In genomic region chr7:7641129-7641663, GRCh38 we compare ENCODE assay signal across 8 cellular contexts. TPM values are rescaled to one million over a fixed set of nuclear protein-coding genes. Genes with fewer than 3 reads are reported as not detected.
A peak's percentile ranks its signal among the peaks of the same experiment; 100 is the strongest.
DNase-seq lines count a peak whose midpoint lies in the region; ATAC-seq, FAIRE-seq and TF ChIP-seq lines count a peak whose summit lies in the region.

No MANE protein-coding gene starts in this region.

- H3K23me2 ChIP-seq in H1 (ENCODE audit: low read depth, low read length) = peaks cover 6% of the 10 kb centered on the region; the same call in 1 of the 2 replicates

- H3K36me3 ChIP-seq in H1 (ENCODE audit: control insufficient read depth in 2 of 4, insufficient read depth in 4 of 4, low read length in 3 of 4) = peaks cover 0 to 12% (median 1%) of the 10 kb centered on the region in 4 experiments; a peak in 3 of 8 replicates

- no peak for TF ChIP-seq CTCF in H1 (IDR thresholded peaks at IDR 0.05; ENCODE audit: control extremely low read depth in 1 of 3, insufficient read depth in 1 of 3, low read depth in 1 of 3, low read length in 3 of 3)

- peak overlapping the region; percentile 75 for H4K5ac ChIP-seq in H1 (ENCODE audit: insufficient read length, low read depth, low read length)

- H3K14ac ChIP-seq in H1 (ENCODE audit: insufficient read length) = no peak overlapping the region

- H3K79me2 ChIP-seq in H1 (ENCODE audit: control insufficient read depth in 1 of 2, insufficient read depth in 2 of 2, low read length in 2 of 2) = peaks cover 0 to 32% of the 10 kb centered on the region in 2 experiments; a peak in 2 of 4 replicates

- no peaks in the 10 kb centered on the region for H3K27me3 ChIP-seq in H1 (replicated peaks in 1 of 4; ENCODE audit: control insufficient read depth in 3 of 4, extremely low read depth in 1 of 4, insufficient read depth in 3 of 4, low read length in 3 of 4)

- no peak for FAIRE-seq in H1 (lab: Jason Lieb, UNC)

- H2AFZ ChIP-seq in H1 (ENCODE audit: low read length) = peak overlapping the region; percentile 87

- POLR2A ChIA-PET in H1 (lab: Charles Lee; ENCODE audit: partially characterized antibody) = interaction anchor here (0.8 to 2.4 kb wide), 9 partner anchors 9 to 581 kb away, joined by 3 to 8 read pairs (median 3); partner anchors contain the start of gene GLCCI1

- H3K18ac ChIP-seq in H1 (ENCODE audit: extremely low read depth, low read length) = peak overlapping the region; percentile 9; the same call in 1 of the 2 replicates

- no peak overlapping the region for H3K23ac ChIP-seq in H1 (ENCODE audit: insufficient read length)

- H3K4me3 Mint-ChIP-seq in naive B cell = peak overlapping the region; percentile 92 to 99 (median 98)

- no peaks in the 10 kb centered on the region; the same call in 1 of the 2 replicates for H3K79me1 ChIP-seq in H1 (ENCODE audit: low read depth, low read length)

- H3K27me3 Mint-ChIP-seq in naive B cell = no peaks in the 10 kb centered on the region

- TF ChIP-seq RAD21 in H1 (IDR thresholded peaks at IDR 0.05 in 1 of 2, conservative IDR thresholded peaks at IDR 0.05 in 1 of 2; ENCODE audit: low read depth in 2 of 2, low read length in 2 of 2) = peak in 1 of 2 experiments; percentile 14; a peak in 1 of 4 replicates

- peaks cover 30 to 55% (median 42%) of the 10 kb centered on the region in 3 donors for H3K4me1 Mint-ChIP-seq in naive B cell

- H3K9me3 ChIP-seq in H1 (ENCODE audit: insufficient read depth in 2 of 2, low read depth in 1 of 2, low read length in 1 of 2) = no peaks in the 10 kb centered on the region

- no peaks in the 10 kb centered on the region for H4K20me1 ChIP-seq in H1 (replicated peaks in 1 of 2; ENCODE audit: control insufficient read depth in 1 of 2, insufficient read depth in 2 of 2, low read length in 2 of 2)

- H3K9ac ChIP-seq in H1 (replicated peaks in 1 of 4; ENCODE audit: extremely low read depth in 1 of 4, low read depth in 3 of 4, low read length in 3 of 4) = peak overlapping the region; percentile 57 to 92 (median 86)

- no peak overlapping the region for H3K4ac ChIP-seq in H1 (replicated peaks; ENCODE audit: insufficient read length, low read depth, low read length)

- H3K4me3 ChIP-seq in H1 (ENCODE audit: extremely low read depth in 1 of 4, insufficient read depth in 2 of 4, low read depth in 3 of 4, low read length in 4 of 4) = peak overlapping the region; percentile 61 to 96 (median 91)

- peaks cover 0 to 2% (median 0%) of the 10 kb centered on the region in 7 donors for H3K9me3 Mint-ChIP-seq in naive B cell

- H2BK120ac ChIP-seq in H1 (replicated peaks; ENCODE audit: low read depth, low read length) = no peak overlapping the region

- CTCF ChIA-PET in H1 (lab: Charles Lee; ENCODE audit: partially characterized antibody) = interaction anchor here (0.7 to 4.3 kb wide), 8 partner anchors 13 to 574 kb away, joined by 3 to 12 read pairs (median 4); no protein-coding TSS in a partner anchor

- peaks cover 0 to 18% of the 10 kb centered on the region in 2 donors for H3K36me3 Mint-ChIP-seq in naive B cell

- peak; percentile 9 for DNase-seq in activated T-cell treated with anti-CD3 and anti-CD28 coated beads for 4 hours
- no peak for DNase-seq in activated T-cell treated with anti-CD3 and anti-CD28 coated beads, Interleukin-2, amount 50 U/mL, for 48 hours
- DNase-seq in RKO (ENCODE audit: low spot score) = peak; percentile 59
- no peak for DNase-seq in H1 (ENCODE audit: low read depth in 1 of 2, low spot score in 2 of 2)
- DNase-seq in naive B cell = no peak
- no peak for DNase-seq in dedifferentiated amniotic fluid mesenchymal stem cell (ENCODE audit: extremely low spot score)
- no peak for DNase-seq in RPMI8226

- TF ChIP-seq POLR2A in H1 (IDR thresholded peaks at IDR 0.05; ENCODE audit: control extremely low read depth in 1 of 2, low read depth in 2 of 2, low read length in 2 of 2) = peak in 1 of 2 experiments; percentile 4; a peak in 1 of 3 replicates

- no peak overlapping the region for H2AK5ac ChIP-seq in H1 (ENCODE audit: low read depth, low read length)

- H3K4me1 ChIP-seq in H1 (replicated peaks in 1 of 4; ENCODE audit: control insufficient read depth in 3 of 4, insufficient read depth in 4 of 4, low read length in 3 of 4) = peaks cover 0 to 5% (median 3%) of the 10 kb centered on the region in 4 experiments; a peak in 3 of 7 replicates

- no peak overlapping the region for H2BK15ac ChIP-seq in H1 (ENCODE audit: low read length)

- H2BK5ac ChIP-seq in H1 (ENCODE audit: low read depth, low read length) = peak overlapping the region; percentile 90; the same call in 1 of the 2 replicates

- no peak overlapping the region; the same call in 1 of the 2 replicates for H4K8ac ChIP-seq in H1 (ENCODE audit: extremely low read depth, insufficient read depth, low read length)

- peak overlapping the region; percentile 52 for H3K56ac ChIP-seq in H1 (replicated peaks; ENCODE audit: insufficient read length, low read depth, low read length)

- H3K27ac ChIP-seq in H1 (ENCODE audit: low read depth, low read length) = peak overlapping the region; percentile 70

- no peak overlapping the region for H2BK20ac ChIP-seq in H1 (ENCODE audit: low read length)

- peak overlapping the region; percentile 88 to 92 for H3K4me2 ChIP-seq in H1 (ENCODE audit: insufficient read depth in 1 of 2, low read depth in 2 of 2, low read length in 2 of 2)

- TF ChIP-seq EP300 in H1 (IDR thresholded peaks at IDR 0.05; ENCODE audit: borderline replicate concordance in 1 of 2, low read depth in 2 of 2, low read length in 2 of 2) = no peak

- H2BK12ac ChIP-seq in H1 (ENCODE audit: low read depth, low read length) = 0 out of 2 replicates have a peak overlapping the region, but pooled peaks have one; percentile 19

- H4K91ac ChIP-seq in H1 (replicated peaks; ENCODE audit: insufficient read length, low read length) = no peak overlapping the region

- peak; percentile 6 for ATAC-seq in HG02678 (IDR thresholded peaks at IDR 0.05; ENCODE audit: unreplicated experiment)
- peak; percentile 8 to 10 for ATAC-seq in naive B cell (ENCODE audit: low read depth in 2 of 2)

- whole genome bisulfite sequencing in H1 (ENCODE audit: extremely low coverage in 1 of 2, insufficient coverage in 1 of 2, insufficient read length in 1 of 2, insufficient replicate concordance in 2 of 2, low coverage in 1 of 2, low lambda C conversion rate in 2 of 2, missing lambda C conversion rate in 1 of 2), 2 experiments = 9% methylated on average over 22 of the region's 22 CpGs; no CpG with 5 or more reads in 1 of the 2 experiments

- peak overlapping the region; percentile 93 to 99 (median 98) for H3K27ac Mint-ChIP-seq in naive B cell

TF ChIP-seq in H1, 55 proteins besides CTCF, POLR2A, EP300 and RAD21:
- TF ChIP-seq CEBPB (IDR thresholded peaks at IDR 0.05; ENCODE audit: low read depth, low read length) = no peak
- TF ChIP-seq PHF8 (conservative IDR thresholded peaks at IDR 0.05; ENCODE audit: low read depth, low read length) = 0 out of 2 replicates have a peak, but pooled peaks have one; percentile 31
- peak; percentile 55 for TF ChIP-seq KDM4A (IDR thresholded peaks at IDR 0.05; ENCODE audit: low read depth, low read length, severe bottlenecking)
- TF ChIP-seq SP1 (IDR thresholded peaks at IDR 0.05; ENCODE audit: low read depth, low read length) = no peak
- no peak for TF ChIP-seq KDM1A (IDR thresholded peaks at IDR 0.05; ENCODE audit: borderline replicate concordance, low read length)
- no peak for TF ChIP-seq ZNF274 (IDR thresholded peaks at IDR 0.05; ENCODE audit: borderline replicate concordance, extremely low read depth, low read length)

RNA-seq across cellular contexts. Expression of gene UMAD1, which starts 0.6 kb away (rescaled TPM):
- total RNA-seq in H1 (2021; fragmentation: NEBNext Ultra II Directional; extraction: Animal tissue kit (Norgen Biotek cat#: 25700)) = 10.4 and 10.8 TPM in 2 replicates
- polyA plus RNA-seq in H1 (2011; rRNA removed) (7.7 and 12.3 TPM in 2 replicates), naive B cell (ENCODE audit: low read depth in 6 of 6) (10 to 100 TPM; 23.1 to 33.9 (median 30.1) TPM)
- polyA plus RNA-seq in H1 (2011; cell fraction: cytosol; rRNA removed) = 13.9 TPM
- 4.2 TPM for polyA plus RNA-seq in H1 (2011; cell fraction: nucleus; rRNA removed)
- polyA plus RNA-seq in H1 (2012, experiment 1 of 2) = 5.2 to 9.7 TPM (median 7.0 TPM) in 4 replicates
- 1.1 TPM for polyA plus RNA-seq in H1 (2012, experiment 2 of 2)
- polyA plus RNA-seq in H1 (2013, experiment 1 of 2) = 8.6 TPM
- polyA plus RNA-seq in H1 (2013, experiment 2 of 2) = 9.4 TPM
- 8.5 and 10.6 TPM in 2 replicates for polyA minus RNA-seq in H1 (2011; rRNA and poly(A)+ RNA removed)
- polyA minus RNA-seq in H1 (2011; cell fraction: cytosol; rRNA and poly(A)+ RNA removed) = 4.3 TPM
- 10.8 TPM for polyA minus RNA-seq in H1 (2011; cell fraction: nucleus; rRNA and poly(A)+ RNA removed)

Comparison
In these comparisons a context has a peak if more than half of its experiments do, and no peak if none do; other contexts are left out.
1. DNase-seq: peak in activated T-cell treated with anti-CD3 and anti-CD28 coated beads for 4 hours (single experiment) and RKO (single experiment); none in activated T-cell treated with anti-CD3 and anti-CD28 coated beads, Interleukin-2, amount 50 U/mL, for 48 hours (0 of 2), H1 (0 of 2), naive B cell (single experiment), dedifferentiated amniotic fluid mesenchymal stem cell (single experiment) and RPMI8226 (single experiment).